In genomic region chr16:71565812-71566700, GRCh38 we compare ENCODE assay signal across 1 cellular context.
TF ChIP-seq lines count a peak whose summit lies in the region.

No MANE protein-coding gene starts in this region.

TF ChIP-seq in IMR-90, 13 proteins besides CTCF, POLR2A, EP300 and RAD21 (continued from another document):
- no peak for TF ChIP-seq ELK1 (IDR thresholded peaks at IDR 0.05; ENCODE audit: borderline replicate concordance, low read depth, low read length)
- TF ChIP-seq MAZ (IDR thresholded peaks at IDR 0.05; ENCODE audit: borderline replicate concordance, low read depth, low read length): no peak
- no peak for TF ChIP-seq SMC3 (IDR thresholded peaks at IDR 0.05; ENCODE audit: low read depth, low read length)
- TF ChIP-seq NFE2L2 (IDR thresholded peaks at IDR 0.05; ENCODE audit: low read depth, low read length): no peak
- TF ChIP-seq MXI1 (IDR thresholded peaks at IDR 0.05; ENCODE audit: borderline replicate concordance, low read depth, low read length): no peak
